Comparison of ENCODE assay signal across 9 cellular contexts in the genomic region with DNA sequence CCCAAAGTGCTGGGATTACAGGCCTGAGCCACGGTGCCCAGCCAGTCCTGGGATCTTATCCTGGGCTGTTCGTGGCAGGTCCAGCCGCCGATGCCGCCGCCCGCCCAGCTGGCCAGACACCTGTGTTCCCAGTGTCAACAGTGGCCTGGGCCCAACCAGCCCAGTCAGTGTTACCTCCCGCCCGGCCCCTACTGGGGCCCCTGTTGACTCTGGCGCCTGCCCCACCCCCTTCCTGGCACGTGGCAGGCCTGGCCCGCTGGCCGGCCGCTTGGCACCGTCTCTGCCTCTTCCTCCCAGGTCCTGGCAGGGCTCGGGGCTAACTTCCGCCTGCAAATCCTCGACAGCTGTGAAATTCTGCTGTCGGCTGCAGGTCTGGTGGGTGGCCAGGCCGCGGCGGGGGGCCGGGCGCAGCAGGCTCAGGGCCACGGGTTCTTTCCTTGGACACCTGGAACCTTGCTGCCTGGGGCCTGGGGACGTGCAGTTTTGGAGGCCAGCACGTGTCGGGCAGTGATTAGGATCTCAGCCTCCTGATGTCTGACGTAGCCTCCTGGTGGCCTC. TPM values are rescaled to one million over a fixed set of nuclear protein-coding genes. Genes with fewer than 3 reads are reported as not detected.
DNase-seq lines count a peak whose midpoint lies in the region; ATAC-seq lines count a peak whose summit lies in the region.
"Had no signal": no experiment of that assay in that cellular context is flagged by ENCODE, and none has a peak within 500 bp of the region (broad histone marks: within the 10 kb centered on the region; RNA-seq: fewer than 3 reads in every experiment).

No MANE protein-coding gene starts in this region.

- H3K4me1 ChIP-seq in urinary bladder (ENCODE audit: insufficient read depth), result peaks cover 6% of the 10 kb centered on the region

- 10% methylated on average over 29 of the region's 29 CpGs for WGBS in urinary bladder

- H3K36me3 ChIP-seq in urinary bladder (ENCODE audit: insufficient read depth), result no peaks in the 10 kb centered on the region

- peak overlapping the region; percentile 28 for H3K27ac ChIP-seq in urinary bladder (ENCODE audit: low read depth)

- DNase-seq in NCI-H146 (lab: John Stamatoyannopoulos, UW) (peak; percentile 42), NCI-H146 treated with DMSO at 0.1 percent for 48 hours (lab: John Stamatoyannopoulos, UW; ENCODE audit: unreplicated experiment) (no peak), dermis microvascular lymphatic vessel endothelial cell (ENCODE audit: low read depth in 2 of 2) (peak; percentile 91 to 96), mesenteric fat pad (ENCODE audit: low spot score) (peak; percentile 94), activated gamma-delta T cell treated with Interleukin-2 at 50 U/mL for 16 hours (no peak)
- DNase-seq: islet precursor cell had no signal

- ATAC-seq in activated CD4-positive, CD25-positive, alpha-beta regulatory T cell treated with anti-CD3 and anti-CD28 coated beads, Interleukin-2, amount 50 U/mL, for 24 hours, result no peak
- ATAC-seq in HG03097 (IDR thresholded peaks at IDR 0.05; ENCODE audit: low FRiP score, unreplicated experiment), result no peak

- H3K4me3 ChIP-seq in urinary bladder (ENCODE audit: low read depth, low read length), result no peak overlapping the region

RNA-seq across cellular contexts. Expression of a gene that starts 9.1 kb away (rescaled TPM):
- 4.2 and 7.2 TPM in 2 replicates for total RNA-seq in dermis microvascular lymphatic vessel endothelial cell
- total RNA-seq in mesenteric fat pad, result 19.5 TPM
- total RNA-seq in urinary bladder, result 9.1 TPM
- polyA plus RNA-seq in urinary bladder, result 6.1 TPM

RNA-seq across cellular contexts. Expression of a gene that starts 17.8 kb away (rescaled TPM):
- total RNA-seq in dermis microvascular lymphatic vessel endothelial cell (under 0.01 TPM in 1 of 2 replicates, not detected in the other), mesenteric fat pad (not detected), urinary bladder (not detected)
- 0.28 TPM for polyA plus RNA-seq in urinary bladder

RNA-seq across cellular contexts. Expression of a gene that starts 21.9 kb away (rescaled TPM):
- total RNA-seq in dermis microvascular lymphatic vessel endothelial cell (29.4 and 47.7 TPM in 2 replicates), mesenteric fat pad (48.2 TPM), urinary bladder (16.0 TPM)
- 62.3 TPM for polyA plus RNA-seq in urinary bladder

RNA-seq across cellular contexts. Expression of a gene that starts 41.7 kb away (rescaled TPM):
- not detected in 2 replicates for total RNA-seq in dermis microvascular lymphatic vessel endothelial cell
- total RNA-seq in mesenteric fat pad, result not detected
- not detected for total RNA-seq in urinary bladder
- not detected for polyA plus RNA-seq in urinary bladder

RNA-seq across cellular contexts. Expression of a gene that starts 42.0 kb away (rescaled TPM):
- total RNA-seq in dermis microvascular lymphatic vessel endothelial cell (20.2 and 30.7 TPM in 2 replicates), mesenteric fat pad (28.8 TPM), urinary bladder (21.2 TPM)
- polyA plus RNA-seq in urinary bladder, result 59.8 TPM

Comparison
In these comparisons a context has a peak if more than half of its experiments do, and no peak if none do; other contexts are left out.
1. DNase-seq: peak in NCI-H146 (single experiment), dermis microvascular lymphatic vessel endothelial cell (2 of 2) and mesenteric fat pad (single experiment); none in NCI-H146 treated with DMSO at 0.1 percent for 48 hours (single experiment) and activated gamma-delta T cell treated with Interleukin-2 at 50 U/mL for 16 hours (single experiment).